28 cellular contexts compared by ENCODE assay signal in genomic region chr7:39463252-39463651, GRCh38.
"Had no signal": no experiment of that assay in that cellular context is flagged by ENCODE, and none has a peak within 500 bp of the region (broad histone marks: within the 10 kb centered on the region; RNA-seq: fewer than 3 reads in every experiment).

No MANE protein-coding gene starts in this region.

- H3K9me3 ChIP-seq: ovary, psoas muscle, right lobe of liver, sigmoid colon, stomach, thoracic aorta, thyroid gland, tibial nerve, upper lobe of left lung, uterus had no signal

- ATAC-seq: natural killer cell; psoas muscle; right cardiac atrium; right lobe of liver; stimulated activated effector memory CD8-positive, alpha-beta T cell treated with anti-CD3 and anti-CD28 coated beads, Interleukin-12 subunit alpha, Interleukin-12 subunit beta, amount 100 ng/mL, for 72 hours; stimulated activated naive B cell treated with anti-CD40 and anti-IgM and Interleukin-4, amounts not matched to agents 10 μg/mL and 1 μg/mL and 100 μg/mL, for 72 hours had no signal

- H3K4me1 ChIP-seq: parathyroid adenoma, psoas muscle, right lobe of liver, sigmoid colon, thyroid gland, upper lobe of left lung, uterus had no signal

- H3K4me2 ChIP-seq: neural progenitor cell had no signal

- H3K36me3 Mint-ChIP-seq: natural killer cell; neural progenitor cell; stimulated activated effector memory CD8-positive, alpha-beta T cell treated with anti-CD3 and anti-CD28 coated beads, Interleukin-12 subunit alpha, Interleukin-12 subunit beta, amount 100 ng/mL, for 72 hours; stimulated activated naive B cell treated with anti-CD40 and anti-IgM and Interleukin-4, amounts not matched to agents 10 μg/mL and 1 μg/mL and 100 μg/mL, for 72 hours had no signal

- FAIRE-seq: small intestine had no signal

- H3K27ac ChIP-seq: neural progenitor cell, ovary, parathyroid adenoma, psoas muscle, right lobe of liver, sigmoid colon, stomach, thoracic aorta, thyroid gland, tibial nerve, upper lobe of left lung, uterus had no signal

- H3K4me3 ChIP-seq: neural progenitor cell, ovary, psoas muscle, right lobe of liver, sigmoid colon, stomach, thoracic aorta, thyroid gland, tibial nerve, upper lobe of left lung, uterus had no signal

- H3K79me2 ChIP-seq: parathyroid adenoma had no signal

- H2AFZ ChIP-seq: neural progenitor cell, parathyroid adenoma had no signal

- H3K27me3 ChIP-seq: neural progenitor cell, ovary, right lobe of liver, sigmoid colon, stomach, thyroid gland, upper lobe of left lung, uterus had no signal

- H3K9me3 Mint-ChIP-seq: natural killer cell; nephron; neural progenitor cell; stimulated activated effector memory CD8-positive, alpha-beta T cell treated with anti-CD3 and anti-CD28 coated beads, Interleukin-12 subunit alpha, Interleukin-12 subunit beta, amount 100 ng/mL, for 72 hours; stimulated activated naive B cell treated with anti-CD40 and anti-IgM and Interleukin-4, amounts not matched to agents 10 μg/mL and 1 μg/mL and 100 μg/mL, for 72 hours; stimulated activated naive CD8-positive, alpha-beta T cell treated with anti-CD3 and anti-CD28 coated beads, Interleukin-15, Interleukin-2, amounts not matched to agents 100 ng/mL and 50 ng/mL, for 24 hours had no signal

- DNase-seq: natural killer cell; occipital lobe; ovary; posterior cingulate gyrus; psoas muscle; right cardiac atrium; right lobe of liver; sigmoid colon; small intestine; stimulated activated CD4-positive, alpha-beta T cell treated with anti-CD3 and anti-CD28 coated beads, Interleukin-15, amount 100 ng/mL, for 24 hours; stimulated activated CD4-positive, alpha-beta T cell treated with anti-CD3 and anti-CD28 coated beads, Interleukin-2, amount 100 ng/mL, for 24 hours; stimulated activated CD4-positive, alpha-beta T cell treated with anti-CD3 and anti-CD28 coated beads, Interleukin-2, amount 100 ng/mL, for 48 hours; stimulated activated CD4-positive, alpha-beta T cell treated with anti-CD3 and anti-CD28 coated beads, Interleukin-4, amount 100 ng/mL, for 24 hours; stimulated activated naive B cell treated with anti-CD40 and anti-IgM and Interleukin-4, amounts not matched to agents 10 μg/mL and 1 μg/mL and 100 μg/mL, for 72 hours; stimulated activated naive CD4-positive, alpha-beta T cell treated with Interleukin-2 at 50 U/mL for 16 hours; stomach; thyroid gland; trophoblast cell; uterus had no signal

- H3K27ac Mint-ChIP-seq: natural killer cell; neural progenitor cell; progenitor cell of endocrine pancreas; stimulated activated effector memory CD8-positive, alpha-beta T cell treated with anti-CD3 and anti-CD28 coated beads, Interleukin-12 subunit alpha, Interleukin-12 subunit beta, amount 100 ng/mL, for 72 hours; stimulated activated naive B cell treated with anti-CD40 and anti-IgM and Interleukin-4, amounts not matched to agents 10 μg/mL and 1 μg/mL and 100 μg/mL, for 72 hours; stimulated activated naive CD8-positive, alpha-beta T cell treated with anti-CD3 and anti-CD28 coated beads, Interleukin-15, Interleukin-2, amounts not matched to agents 100 ng/mL and 50 ng/mL, for 24 hours had no signal

- H3K27me3 Mint-ChIP-seq: progenitor cell of endocrine pancreas had no signal

- H3K4me3 Mint-ChIP-seq: natural killer cell; nephron; neural progenitor cell; stimulated activated effector memory CD8-positive, alpha-beta T cell treated with anti-CD3 and anti-CD28 coated beads, Interleukin-12 subunit alpha, Interleukin-12 subunit beta, amount 100 ng/mL, for 72 hours; stimulated activated naive B cell treated with anti-CD40 and anti-IgM and Interleukin-4, amounts not matched to agents 10 μg/mL and 1 μg/mL and 100 μg/mL, for 72 hours; stimulated activated naive CD8-positive, alpha-beta T cell treated with anti-CD3 and anti-CD28 coated beads, Interleukin-15, Interleukin-2, amounts not matched to agents 100 ng/mL and 50 ng/mL, for 24 hours had no signal

- H3K36me3 ChIP-seq: neural progenitor cell, ovary, right lobe of liver, sigmoid colon, stomach, thoracic aorta, thyroid gland, tibial nerve, upper lobe of left lung, uterus had no signal
